In genomic region chr7:77382532-77382931, GRCh38 we compare ENCODE assay signal across 26 cellular contexts. TPM values are rescaled to one million over a fixed set of nuclear protein-coding genes. Genes with fewer than 3 reads are reported as not detected.
DNase-seq lines count a peak whose midpoint lies in the region; ATAC-seq, FAIRE-seq and TF ChIP-seq lines count a peak whose summit lies in the region.
"Had no signal": no experiment of that assay in that cellular context is flagged by ENCODE, and none has a peak within 500 bp of the region (broad histone marks: within the 10 kb centered on the region; RNA-seq: fewer than 3 reads in every experiment).

No MANE protein-coding gene starts in this region.

- H2AFZ ChIP-seq in mammary epithelial cell (ENCODE audit: low read depth, low read length), result no peak overlapping the region

- no peak for FAIRE-seq in bronchial epithelial cell (lab: Jason Lieb, UNC)

- H4K20me1 ChIP-seq in mammary epithelial cell (ENCODE audit: insufficient read depth, low read length), result no peaks in the 10 kb centered on the region
- H4K20me1 ChIP-seq: BLaER1 had no signal

- H3K27me3 ChIP-seq in mammary epithelial cell (ENCODE audit: insufficient read depth, low read length) (no peaks in the 10 kb centered on the region), breast epithelium (no peaks in the 10 kb centered on the region), bronchial epithelial cell (ENCODE audit: control insufficient read depth, insufficient read depth, low read length) (no peaks in the 10 kb centered on the region)
- H3K27me3 ChIP-seq: BLaER1, Peyer's patch had no signal

- in situ Hi-C loops in mammary epithelial cell (cut with MboI; ENCODE audit: low sequenced_read_pairs in 2 of 2), result no loop called here

- no peak for DNase-seq in activated T-cell treated with anti-CD3 and anti-CD28 coated beads, Interleukin-2, amount 50 U/mL, for 24 hours
- no peak for DNase-seq in activated T-cell treated with anti-CD3 and anti-CD28 coated beads, Interleukin-2, amount 50 U/mL, for 1 hour
- DNase-seq in mammary epithelial cell (peak; percentile 40), breast epithelium (ENCODE audit: low spot score in 2 of 2) (no peak), bronchial epithelial cell (ENCODE audit: low read depth) (peak; percentile 56), memory B cell (ENCODE audit: low spot score in 2 of 2) (no peak), NOMO-1 treated with dmso at 0.1 percent for 144 hours (lab: John Stamatoyannopoulos, UW; ENCODE audit: unreplicated experiment) (no peak)
- DNase-seq: CD4-positive, CD25-positive, alpha-beta regulatory T cell; DMS153; DND-41; H7; Karpas-422; NCI-H1092 treated with DMSO at 0.1 percent for 48 hours; NCI-H1436; NCI-H187; NCI-H2081 treated with DMSO at 0.1 percent for 48 hours; NCI-H2171; NCI-H226; NCI-H510A; NCI-H69; OCI-M1; Peyer's patch; SHP77 treated with DMSO at 0.1 percent for 48 hours had no signal

- intact Hi-C loops in mammary epithelial cell (cut with micrococcal nuclease) (no loop called here), breast epithelium (cut with DNase I; ENCODE audit: low total_unique reads) (no loop called here)

- peaks cover 18% of the 10 kb centered on the region for H3K36me3 Mint-ChIP-seq in activated T-cell treated with anti-CD3 and anti-CD28 coated beads, Interleukin-2, amount 50 U/mL, for 24 hours (ENCODE audit: low read depth)
- peaks cover 51% of the 10 kb centered on the region for H3K36me3 Mint-ChIP-seq in memory B cell

- H3K9me3 ChIP-seq in mammary epithelial cell (replicated peaks; ENCODE audit: insufficient read depth, low read length) (no peaks in the 10 kb centered on the region), breast epithelium (no peaks in the 10 kb centered on the region)
- H3K9me3 ChIP-seq: BLaER1, Peyer's patch had no signal

- no peak for TF ChIP-seq POLR2A in breast epithelium (IDR thresholded peaks at IDR 0.05)

- ATAC-seq in memory B cell (ENCODE audit: low read depth) (no peak), HG02981 (IDR thresholded peaks at IDR 0.05; ENCODE audit: unreplicated experiment) (no peak)

- no TSS peak for BruUV-seq in mammary epithelial cell (replicated peaks; lab: Mats Ljungman, UMichigan)

- H3K9ac ChIP-seq in mammary epithelial cell (ENCODE audit: insufficient read depth, low read length), result no peak overlapping the region
- H3K9ac ChIP-seq: BLaER1, GM23248 had no signal

- no peaks in the 10 kb centered on the region for H3K9me3 Mint-ChIP-seq in activated T-cell treated with anti-CD3 and anti-CD28 coated beads, Interleukin-2, amount 50 U/mL, for 24 hours
- no peaks in the 10 kb centered on the region for H3K9me3 Mint-ChIP-seq in memory B cell

- H3K36me3 ChIP-seq in mammary epithelial cell (ENCODE audit: insufficient read depth, low read length) (peaks cover 2% of the 10 kb centered on the region), breast epithelium (no peaks in the 10 kb centered on the region), bronchial epithelial cell (ENCODE audit: control insufficient read depth, insufficient read depth, low read length) (no peaks in the 10 kb centered on the region)
- H3K36me3 ChIP-seq: BLaER1 had no signal

- peak overlapping the region; percentile 85 for H3K27ac Mint-ChIP-seq in activated T-cell treated with anti-CD3 and anti-CD28 coated beads, Interleukin-2, amount 50 U/mL, for 24 hours
- peak overlapping the region; percentile 8 for H3K27ac Mint-ChIP-seq in memory B cell
- H3K27ac Mint-ChIP-seq: CD4-positive, CD25-positive, alpha-beta regulatory T cell had no signal

- no peak overlapping the region for H3K4me3 Mint-ChIP-seq in activated T-cell treated with anti-CD3 and anti-CD28 coated beads, Interleukin-2, amount 50 U/mL, for 24 hours
- H3K4me3 Mint-ChIP-seq in memory B cell, result no peak overlapping the region
- H3K4me3 Mint-ChIP-seq: CD4-positive, CD25-positive, alpha-beta regulatory T cell had no signal

- no peak overlapping the region for H3K4me2 ChIP-seq in mammary epithelial cell (ENCODE audit: insufficient read depth, low read depth, low read length)
- H3K4me2 ChIP-seq: BLaER1 had no signal

- peaks cover 23% of the 10 kb centered on the region for H3K4me1 Mint-ChIP-seq in activated T-cell treated with anti-CD3 and anti-CD28 coated beads, Interleukin-2, amount 50 U/mL, for 24 hours (ENCODE audit: low read depth)
- peaks cover 17% of the 10 kb centered on the region for H3K4me1 Mint-ChIP-seq in memory B cell

- H3K4me1 ChIP-seq in mammary epithelial cell (ENCODE audit: insufficient read depth, low read length), result no peaks in the 10 kb centered on the region
- H3K4me1 ChIP-seq in breast epithelium, result no peaks in the 10 kb centered on the region
- H3K4me1 ChIP-seq: Peyer's patch had no signal

- no peaks in the 10 kb centered on the region for H3K79me2 ChIP-seq in mammary epithelial cell (ENCODE audit: insufficient read depth, low read length)

- H3K27ac ChIP-seq in mammary epithelial cell (ENCODE audit: insufficient read depth, low read depth, low read length), result no peak overlapping the region
- no peak overlapping the region for H3K27ac ChIP-seq in breast epithelium
- H3K27ac ChIP-seq: BLaER1, Peyer's patch had no signal

- H3K27me3 Mint-ChIP-seq in activated T-cell treated with anti-CD3 and anti-CD28 coated beads, Interleukin-2, amount 50 U/mL, for 24 hours, result no peaks in the 10 kb centered on the region
- no peaks in the 10 kb centered on the region for H3K27me3 Mint-ChIP-seq in memory B cell

- TF ChIP-seq CTCF in mammary epithelial cell (conservative IDR thresholded peaks at IDR 0.05 in 1 of 2, IDR thresholded peaks at IDR 0.05 in 1 of 2; ENCODE audit: extremely low read depth in 1 of 2, insufficient read depth in 1 of 2, low read depth in 1 of 2, low read length in 2 of 2), result no peak
- no peak for TF ChIP-seq CTCF in breast epithelium (IDR thresholded peaks at IDR 0.05)
- TF ChIP-seq CTCF in bronchial epithelial cell (IDR thresholded peaks at IDR 0.05; ENCODE audit: insufficient read depth, low read length, severe bottlenecking), result no peak

- CTCF ChIA-PET in mammary epithelial cell (lab: Charles Lee; ENCODE audit: low non-redundant PET), result no interaction called here

- dilution Hi-C loops in mammary epithelial cell (cut with HindIII; ENCODE audit: low sequenced_read_pairs), result no loop called here

- H3K4me3 ChIP-seq in mammary epithelial cell (replicated peaks in 1 of 3; ENCODE audit: insufficient read depth in 1 of 3, low read depth in 2 of 3, low read length in 3 of 3) (no peak overlapping the region), breast epithelium (no peak overlapping the region), bronchial epithelial cell (ENCODE audit: low read depth, low read length) (no peak overlapping the region)
- H3K4me3 ChIP-seq: BLaER1, Peyer's patch had no signal

RNA-seq across cellular contexts. Expression of gene GSAP, which starts 33.6 kb away (rescaled TPM):
- 10 to 100 TPM in 1 of 2 donors, 1 to 10 TPM in 1; 7.9 to 10.3 TPM for total RNA-seq in mammary epithelial cell
- 2.6 TPM for polyA plus RNA-seq in mammary epithelial cell
- polyA minus RNA-seq in mammary epithelial cell, result not detected
- total RNA-seq in breast epithelium, result 10 to 100 TPM; 25.8 to 35.7 (median 27.5) TPM
- total RNA-seq in bronchial epithelial cell, result 10.3 and 20.4 TPM in 2 replicates

Comparison
In these comparisons a context has a peak if more than half of its experiments do, and no peak if none do; other contexts are left out.
1. DNase-seq: peak in mammary epithelial cell (single experiment) and bronchial epithelial cell (single experiment); none in activated T-cell treated with anti-CD3 and anti-CD28 coated beads, Interleukin-2, amount 50 U/mL, for 24 hours (single experiment), activated T-cell treated with anti-CD3 and anti-CD28 coated beads, Interleukin-2, amount 50 U/mL, for 1 hour (single experiment), breast epithelium (0 of 2), memory B cell (0 of 2) and NOMO-1 treated with dmso at 0.1 percent for 144 hours (single experiment).